In the genomic region with DNA sequence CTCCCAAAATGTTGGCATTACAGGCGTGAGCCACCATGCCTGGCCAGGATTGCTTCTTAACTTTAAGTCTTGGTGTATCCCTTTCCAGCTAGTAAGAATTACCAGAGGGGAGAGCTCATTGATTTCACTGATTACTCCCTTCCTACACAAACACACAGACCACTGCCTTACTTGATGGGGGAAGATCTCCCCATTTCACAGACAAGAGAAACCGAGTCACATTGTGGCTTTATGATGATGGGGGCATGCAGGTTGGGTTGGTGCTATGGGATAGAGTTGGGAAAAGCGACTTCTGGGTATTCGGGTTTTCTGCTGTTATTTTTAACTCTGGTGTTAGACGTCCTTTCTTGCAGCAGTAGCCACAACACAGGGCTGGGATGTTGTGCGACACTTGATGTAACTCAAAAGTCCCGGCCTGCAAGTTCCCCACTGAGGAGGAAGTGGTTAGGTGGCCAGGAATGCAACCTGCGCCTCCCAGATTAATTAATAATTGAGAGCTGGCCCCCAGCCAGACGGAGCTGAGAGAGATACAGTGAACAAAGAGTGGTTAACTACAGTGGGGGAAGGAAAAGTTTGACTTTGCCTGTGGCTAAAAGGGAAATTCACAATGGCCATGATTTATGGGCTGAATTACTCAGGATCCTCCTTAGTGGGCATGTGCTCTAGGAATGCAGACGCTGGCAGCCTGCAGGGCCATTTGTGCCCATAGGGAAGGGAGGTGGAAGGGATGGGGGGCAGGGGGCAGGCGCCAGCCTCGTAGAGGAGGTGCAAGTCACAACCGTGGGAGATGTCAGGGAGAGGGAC, we compare ENCODE assay signal across 8 cellular contexts.
A peak's percentile ranks its signal among the peaks of the same experiment; 100 is the strongest.
DNase-seq lines count a peak whose midpoint lies in the region; ATAC-seq and TF ChIP-seq lines count a peak whose summit lies in the region.

No MANE protein-coding gene starts in this region.

- peak overlapping the region in 1 of 2 donors; percentile 7 for H3K9ac ChIP-seq in mucosa of rectum (ENCODE audit: low read depth in 1 of 2, low read length in 2 of 2)

- no peaks in the 10 kb centered on the region for H3K9me3 ChIP-seq in KOPT-K1 (ENCODE audit: insufficient read depth, low read length, poor library complexity, severe bottlenecking)
- H3K9me3 ChIP-seq in mucosa of rectum (ENCODE audit: control insufficient read depth in 2 of 2, low read length in 2 of 2), result no peaks in the 10 kb centered on the region

- peaks cover 0 to 6% of the 10 kb centered on the region in 2 donors for H3K4me1 Mint-ChIP-seq in natural killer cell

- no peaks in the 10 kb centered on the region for H3K9me3 Mint-ChIP-seq in natural killer cell

- H3K36me3 Mint-ChIP-seq in natural killer cell, result no peaks in the 10 kb centered on the region

- peaks cover 35 to 53% of the 10 kb centered on the region in 2 donors for H3K4me1 ChIP-seq in mucosa of rectum (ENCODE audit: control insufficient read depth in 2 of 2, insufficient read depth in 2 of 2, low read length in 2 of 2)

- H3K36me3 ChIP-seq in KOPT-K1 (ENCODE audit: insufficient read depth, low read length) (peaks cover 7% of the 10 kb centered on the region; the same call in 1 of the 2 replicates), mucosa of rectum (ENCODE audit: control insufficient read depth in 2 of 2, insufficient read depth in 2 of 2, low read length in 2 of 2) (no peaks in the 10 kb centered on the region)

- H3K27me3 Mint-ChIP-seq in natural killer cell (ENCODE audit: low read depth in 2 of 2), result peaks cover 40 to 56% of the 10 kb centered on the region in 2 donors

- peak overlapping the region; percentile 85 for H3K27ac ChIP-seq in 22Rv1
- H3K27ac ChIP-seq in KOPT-K1 (ENCODE audit: low read depth, low read length, poor library complexity, severe bottlenecking), result peak overlapping the region; percentile 85
- peak overlapping the region; percentile 22 to 50 for H3K27ac ChIP-seq in mucosa of rectum (ENCODE audit: low read depth in 2 of 2, low read length in 2 of 2)

- peak; percentile 62 for ATAC-seq in GM19452 (IDR thresholded peaks at IDR 0.05; ENCODE audit: unreplicated experiment)
- no peak for ATAC-seq in natural killer cell
- ATAC-seq in HG03095 (IDR thresholded peaks at IDR 0.05; ENCODE audit: unreplicated experiment), result no peak

- intact Hi-C loops in natural killer cell (cut with micrococcal nuclease), result no loop called here

- TF ChIP-seq CTCF in 22Rv1 (IDR thresholded peaks at IDR 0.05), result no peak
- no peak for TF ChIP-seq CTCF in natural killer cell (IDR thresholded peaks at IDR 0.05)

- DNase-seq in astrocyte of the hippocampus (ENCODE audit: low read depth, low spot score) (peak; percentile 94), NCI-H524 treated with DMSO at 0.1 percent for 48 hours (lab: John Stamatoyannopoulos, UW) (no peak), natural killer cell (no peak)

- H3K4me3 ChIP-seq in mucosa of rectum (ENCODE audit: low read length in 2 of 2), result no peak overlapping the region

- H3K27ac Mint-ChIP-seq in natural killer cell, result no peak overlapping the region

- no peaks in the 10 kb centered on the region for H3K27me3 ChIP-seq in mucosa of rectum (ENCODE audit: control insufficient read depth in 2 of 2, insufficient read depth in 2 of 2, low read length in 2 of 2)

- no peak overlapping the region for H3K4me3 Mint-ChIP-seq in natural killer cell
